Comparison of ENCODE assay signal across 2 cellular contexts in genomic region chr5:77425998-77426659, GRCh38.
TF ChIP-seq lines count a peak whose summit lies in the region.

No MANE protein-coding gene starts in this region.

TF ChIP-seq in SK-N-SH, 30 proteins besides CTCF, POLR2A, EP300 and RAD21:
- TF ChIP-seq NFIC (IDR thresholded peaks at IDR 0.05; ENCODE audit: borderline replicate concordance) (no peak), NRF1 (IDR thresholded peaks at IDR 0.05; ENCODE audit: low read depth, low read length) (no peak), TAF1 (IDR thresholded peaks at IDR 0.05; ENCODE audit: borderline replicate concordance, low read depth, low read length) (no peak), EZH2phosphoT487 (IDR thresholded peaks at IDR 0.05; ENCODE audit: borderline replicate concordance, low read depth) (no peak), IRF3 (IDR thresholded peaks at IDR 0.05; ENCODE audit: low read depth, low read length) (no peak), USF2 (IDR thresholded peaks at IDR 0.05; ENCODE audit: borderline replicate concordance, low read depth, low read length) (no peak), SIN3A (IDR thresholded peaks at IDR 0.05; ENCODE audit: borderline replicate concordance, low read depth, low read length) (no peak), YY1 (IDR thresholded peaks at IDR 0.05; ENCODE audit: low read depth) (no peak), FOSL2 (IDR thresholded peaks at IDR 0.05; ENCODE audit: borderline replicate concordance, low read depth) (no peak), MAX (IDR thresholded peaks at IDR 0.05; ENCODE audit: low read depth) (no peak), JUND (IDR thresholded peaks at IDR 0.05) (no peak)

TF ChIP-seq in SK-N-SH treated with all-trans-retinoic acid at 6 μM for 48 hours, 23 proteins besides CTCF, POLR2A, EP300 and RAD21:
- TF ChIP-seq CREB5 (CRISPR knock-in tag; IDR thresholded peaks at IDR 0.05; ENCODE audit: low read depth) (no peak), ESRRG (CRISPR knock-in tag; IDR thresholded peaks at IDR 0.05) (no peak), CSDC2 (CRISPR knock-in tag; IDR thresholded peaks at IDR 0.05) (no peak), PPARA (CRISPR knock-in tag; IDR thresholded peaks at IDR 0.05; ENCODE audit: borderline replicate concordance) (no peak), BACH2 (CRISPR knock-in tag; IDR thresholded peaks at IDR 0.05; ENCODE audit: borderline replicate concordance) (no peak), TOX (CRISPR knock-in tag; IDR thresholded peaks at IDR 0.05; ENCODE audit: borderline replicate concordance) (no peak)
